Comparison of ENCODE assay signal across 18 cellular contexts in genomic region chr9:89588271-89588879, GRCh38. TPM values are rescaled to one million over a fixed set of nuclear protein-coding genes. Genes with fewer than 3 reads are reported as not detected.
A peak's percentile ranks its signal among the peaks of the same experiment; 100 is the strongest.
DNase-seq lines count a peak whose midpoint lies in the region; ATAC-seq and TF ChIP-seq lines count a peak whose summit lies in the region.
"Had no signal": no experiment of that assay in that cellular context is flagged by ENCODE, and none has a peak within 500 bp of the region (broad histone marks: within the 10 kb centered on the region; RNA-seq: fewer than 3 reads in every experiment).

No MANE protein-coding gene starts in this region.

- CTCF ChIA-PET in WTC11 (lab: Charles Lee), result interaction anchor here (1.3 to 1.4 kb wide), 2 partner anchors 24 to 39 kb away, joined by 3 read pairs; no protein-coding TSS in a partner anchor
- CTCF ChIA-PET in activated CD8-positive, alpha-beta memory T cell treated with anti-CD3 and anti-CD28 coated beads, Interleukin-2, amount 10 ng/mL, durations not matched to agents 7 days and 5 days (lab: Charles Lee), result interaction anchor here (1.2 to 3.4 kb wide), 2 partner anchors 10 to 13 kb away, joined by 3 to 16 read pairs; no protein-coding TSS in a partner anchor

- no peaks in the 10 kb centered on the region; the same call in 1 of the 2 replicates for H3K27me3 Mint-ChIP-seq in WTC11 (ENCODE audit: low read depth)
- H3K27me3 Mint-ChIP-seq in activated CD8-positive, alpha-beta memory T cell treated with anti-CD3 and anti-CD28 coated beads, Interleukin-2, amount 10 ng/mL, durations not matched to agents 7 days and 5 days, result peaks cover 57% of the 10 kb centered on the region

- H3K27ac Mint-ChIP-seq in WTC11, result no peak overlapping the region
- no peak overlapping the region for H3K27ac Mint-ChIP-seq in activated CD8-positive, alpha-beta memory T cell treated with anti-CD3 and anti-CD28 coated beads, Interleukin-2, amount 10 ng/mL, durations not matched to agents 7 days and 5 days
- H3K27ac Mint-ChIP-seq: CD8-positive, alpha-beta memory T cell; GM23338; H9 had no signal

- H3K4me3 ChIP-seq in H7 (ENCODE audit: insufficient read depth, low read depth, low read length), result no peak overlapping the region
- H3K4me3 ChIP-seq: BLaER1, GM12878, GM23338 had no signal

- no peaks in the 10 kb centered on the region; the same call in 1 of the 2 replicates for H3K36me3 Mint-ChIP-seq in WTC11
- H3K36me3 Mint-ChIP-seq in activated CD8-positive, alpha-beta memory T cell treated with anti-CD3 and anti-CD28 coated beads, Interleukin-2, amount 10 ng/mL, durations not matched to agents 7 days and 5 days, result peaks cover 4% of the 10 kb centered on the region
- H3K36me3 Mint-ChIP-seq: CD8-positive, alpha-beta memory T cell had no signal

- DNase-seq in NCI-H345 (lab: John Stamatoyannopoulos, UW), result peak; percentile 12
- no peak for DNase-seq in NCI-H345 treated with DMSO at 0.1 percent for 48 hours (lab: John Stamatoyannopoulos, UW; ENCODE audit: unreplicated experiment)
- DNase-seq in H7, result peak; percentile 8
- no peak for DNase-seq in WTC11 (ENCODE audit: low spot score)
- peak; percentile 59 for DNase-seq in mesenteric fat pad (ENCODE audit: low spot score)
- no peak for DNase-seq in DMS153 treated with DMSO at 0.1 percent for 48 hours (lab: John Stamatoyannopoulos, UW; ENCODE audit: unreplicated experiment)
- DNase-seq in activated CD8-positive, alpha-beta memory T cell treated with anti-CD3 and anti-CD28 coated beads, Interleukin-2, amount 10 ng/mL, durations not matched to agents 7 days and 5 days, result no peak
- DNase-seq: 8988T; AML-193; Caco-2; CD8-positive, alpha-beta memory T cell; DMS79; H9 had no signal

- H3K4me3 Mint-ChIP-seq in WTC11, result no peak overlapping the region
- H3K4me3 Mint-ChIP-seq in activated CD8-positive, alpha-beta memory T cell treated with anti-CD3 and anti-CD28 coated beads, Interleukin-2, amount 10 ng/mL, durations not matched to agents 7 days and 5 days, result no peak overlapping the region
- H3K4me3 Mint-ChIP-seq: CD8-positive, alpha-beta memory T cell; GM23338; H9 had no signal

- peaks cover 12% of the 10 kb centered on the region for H3K4me1 Mint-ChIP-seq in WTC11
- no peaks in the 10 kb centered on the region for H3K4me1 Mint-ChIP-seq in activated CD8-positive, alpha-beta memory T cell treated with anti-CD3 and anti-CD28 coated beads, Interleukin-2, amount 10 ng/mL, durations not matched to agents 7 days and 5 days
- H3K4me1 Mint-ChIP-seq: CD8-positive, alpha-beta memory T cell had no signal

- POLR2A ChIA-PET in WTC11 (lab: Charles Lee), result no interaction called here

- H3K9me3 Mint-ChIP-seq in WTC11, result peaks cover 13% of the 10 kb centered on the region
- H3K9me3 Mint-ChIP-seq in activated CD8-positive, alpha-beta memory T cell treated with anti-CD3 and anti-CD28 coated beads, Interleukin-2, amount 10 ng/mL, durations not matched to agents 7 days and 5 days (ENCODE audit: low read depth), result peaks cover 6% of the 10 kb centered on the region

- no peaks in the 10 kb centered on the region for H3K36me3 ChIP-seq in H7 (replicated peaks; ENCODE audit: control insufficient read depth, insufficient read depth, low read length)
- H3K36me3 ChIP-seq: BLaER1 had no signal

- no peak for ATAC-seq in WTC11
- ATAC-seq in activated CD8-positive, alpha-beta memory T cell treated with anti-CD3 and anti-CD28 coated beads, Interleukin-2, amount 10 ng/mL, durations not matched to agents 7 days and 5 days, result no peak
- ATAC-seq: GM12878, GM23338 had no signal

- TF ChIP-seq CTCF in WTC11 (IDR thresholded peaks at IDR 0.05), result no peak

- H3K27me3 ChIP-seq in H7 (ENCODE audit: control insufficient read depth, insufficient read depth, low read length), result no peaks in the 10 kb centered on the region
- H3K27me3 ChIP-seq: BLaER1 had no signal

TF ChIP-seq in WTC11, 78 proteins besides CTCF, POLR2A, EP300 and RAD21:
- TF ChIP-seq RELA (CRISPR knock-in tag; IDR thresholded peaks at IDR 0.05; ENCODE audit: borderline replicate concordance), result no peak
- TF ChIP-seq HMGA2 (CRISPR knock-in tag; IDR thresholded peaks at IDR 0.05), result peak; percentile 91

RNA-seq across cellular contexts. Expression of gene GADD45G, which starts 16.4 kb away (rescaled TPM):
- 3.7 and 7.5 TPM in 2 replicates for total RNA-seq in H7 (2014; rRNA removed; shearing (Covaris generic))
- total RNA-seq in WTC11 (2021), result 10.6 to 13.9 TPM (median 13.5 TPM) in 3 replicates
- 10.9 TPM for total RNA-seq in mesenteric fat pad
- total RNA-seq in activated CD8-positive, alpha-beta memory T cell treated with anti-CD3 and anti-CD28 coated beads, Interleukin-2, amount 10 ng/mL, durations not matched to agents 7 days and 5 days, result 10 to 100 TPM; 12.9 to 38.5 TPM
- total RNA-seq: G401, HT1080 had no signal

Comparison
In these comparisons a context has a peak if more than half of its experiments do, and no peak if none do; other contexts are left out.
1. DNase-seq: peak in NCI-H345 (single experiment), H7 (single experiment) and mesenteric fat pad (single experiment); none in NCI-H345 treated with DMSO at 0.1 percent for 48 hours (single experiment), WTC11 (single experiment), DMS153 treated with DMSO at 0.1 percent for 48 hours (single experiment) and activated CD8-positive, alpha-beta memory T cell treated with anti-CD3 and anti-CD28 coated beads, Interleukin-2, amount 10 ng/mL, durations not matched to agents 7 days and 5 days (single experiment).